14 cellular contexts compared by ENCODE assay signal in the genomic region with DNA sequence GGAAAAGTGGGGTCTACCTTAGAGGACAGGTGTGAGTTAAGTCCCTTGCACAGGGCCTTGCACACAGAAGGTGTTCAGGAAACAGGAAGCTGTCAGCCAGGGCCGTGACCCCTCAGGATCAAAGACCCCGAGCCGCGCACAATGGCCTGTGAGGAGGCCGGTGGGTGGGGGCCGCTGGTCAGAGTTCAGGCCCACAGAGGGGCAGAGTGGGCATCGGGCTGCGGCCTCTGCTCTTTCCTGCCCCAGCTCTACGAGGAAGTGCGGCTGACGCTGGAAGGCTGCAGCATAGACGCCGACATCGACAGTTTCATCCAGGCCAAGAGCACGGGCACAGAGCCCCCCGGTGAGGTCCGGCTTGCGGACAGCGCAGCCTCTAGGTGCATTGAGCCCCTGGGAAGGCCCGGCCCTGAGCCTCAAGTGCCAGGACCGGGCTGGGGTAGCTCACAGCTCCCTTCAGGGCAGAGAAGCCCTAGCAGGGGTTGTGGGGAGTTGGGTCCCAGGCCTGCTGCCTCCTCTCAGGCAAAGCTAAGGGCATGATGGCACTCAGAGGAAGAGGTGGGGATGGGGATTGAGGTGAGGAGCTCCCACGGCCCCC. TPM values are rescaled to one million over a fixed set of nuclear protein-coding genes. Genes with fewer than 3 reads are reported as not detected.
A peak's percentile ranks its signal among the peaks of the same experiment; 100 is the strongest.
DNase-seq lines count a peak whose midpoint lies in the region; ATAC-seq, FAIRE-seq and TF ChIP-seq lines count a peak whose summit lies in the region.
"Had no signal": no experiment of that assay in that cellular context is flagged by ENCODE, and none has a peak within 500 bp of the region (broad histone marks: within the 10 kb centered on the region; RNA-seq: fewer than 3 reads in every experiment).

No MANE protein-coding gene starts in this region.

- ATAC-seq in CD4-positive, alpha-beta T cell (ENCODE audit: poor library complexity) = no peak
- ATAC-seq in effector memory CD8-positive, alpha-beta T cell (replicated peaks) = no peak
- ATAC-seq in sciatic nerve = no peak
- ATAC-seq in HG02759 (IDR thresholded peaks at IDR 0.05; ENCODE audit: unreplicated experiment) = no peak

- peaks cover 64% of the 10 kb centered on the region for H3K36me3 Mint-ChIP-seq in CD4-positive, alpha-beta T cell (ENCODE audit: low read depth)
- peaks cover 48% of the 10 kb centered on the region for H3K36me3 Mint-ChIP-seq in effector memory CD8-positive, alpha-beta T cell (ENCODE audit: insufficient read depth)

- TF ChIP-seq POLR2A in NB4 (IDR thresholded peaks at IDR 0.05; ENCODE audit: extremely low read depth, insufficient read length) = no peak

- H3K9me3 Mint-ChIP-seq in CD4-positive, alpha-beta T cell = no peaks in the 10 kb centered on the region
- H3K9me3 Mint-ChIP-seq in effector memory CD8-positive, alpha-beta T cell = no peaks in the 10 kb centered on the region

- no peaks in the 10 kb centered on the region for H3K27me3 ChIP-seq in CD4-positive, alpha-beta T cell (ENCODE audit: control insufficient read depth, insufficient read depth, low read length)

- intact Hi-C loops in CD4-positive, alpha-beta T cell (cut with DNase I, micrococcal nuclease) = no loop called here
- intact Hi-C loops in sciatic nerve (cut with DNase I) = no loop called here

- CTCF ChIA-PET in CD4-positive, alpha-beta T cell (lab: Charles Lee) = interaction anchor here (1.2 to 1.4 kb wide), 3 partner anchors 9 to 55 kb away, joined by 3 to 6 read pairs (median 3); no protein-coding TSS in a partner anchor

- no peak for DNase-seq in CD4-positive, alpha-beta T cell
- peak; percentile 5 for DNase-seq in NB4 (ENCODE audit: low read depth)
- DNase-seq in effector memory CD8-positive, alpha-beta T cell = no peak
- peak; percentile 59 for DNase-seq in sciatic nerve (ENCODE audit: low spot score)
- DNase-seq in DMS 273 treated with DMSO at 0.1 percent for 48 hours (lab: John Stamatoyannopoulos, UW) = no peak
- no peak for DNase-seq in SHP77 (lab: John Stamatoyannopoulos, UW)
- no peak for DNase-seq in GM19239 (ENCODE audit: insufficient read length, low spot score)
- DNase-seq: NCI-H1105 treated with DMSO at 0.1 percent for 48 hours, NCI-H446 treated with DMSO at 0.1 percent for 48 hours, T1000 had no signal

- H3K4me3 ChIP-seq in NB4 (ENCODE audit: low read depth, low read length) = no peak overlapping the region
- H3K4me3 ChIP-seq: GM23248, psoas muscle had no signal

- H3K9me3 ChIP-seq in CD4-positive, alpha-beta T cell (ENCODE audit: control insufficient read depth, low read length) = no peaks in the 10 kb centered on the region
- H3K9me3 ChIP-seq: psoas muscle had no signal

- H3K4me1 Mint-ChIP-seq in CD4-positive, alpha-beta T cell (ENCODE audit: low read depth) = no peaks in the 10 kb centered on the region
- peaks cover 11 to 16% of the 10 kb centered on the region in 2 donors for H3K4me1 Mint-ChIP-seq in effector memory CD8-positive, alpha-beta T cell (ENCODE audit: low read depth in 2 of 2)

- POLR2A ChIA-PET in CD4-positive, alpha-beta T cell (lab: Charles Lee) = interaction anchor here (0.9 to 2.6 kb wide), 3 partner anchors 29 to 126 kb away, joined by 3 to 14 read pairs (median 4); partner anchors contain the start of genes PSTPIP1 and SCAPER

- H3K4me3 Mint-ChIP-seq in CD4-positive, alpha-beta T cell = no peak overlapping the region
- peak overlapping the region in 1 of 2 donors; percentile 40 for H3K4me3 Mint-ChIP-seq in effector memory CD8-positive, alpha-beta T cell

- TF ChIP-seq CTCF in CD4-positive, alpha-beta T cell (IDR thresholded peaks at IDR 0.05) = no peak
- TF ChIP-seq CTCF in NB4 (IDR thresholded peaks at IDR 0.05; ENCODE audit: low read depth, low read length) = no peak

- FAIRE-seq in GM19239 (lab: Jason Lieb, UNC) = no peak

- H3K27me3 Mint-ChIP-seq in CD4-positive, alpha-beta T cell = no peaks in the 10 kb centered on the region
- no peaks in the 10 kb centered on the region for H3K27me3 Mint-ChIP-seq in effector memory CD8-positive, alpha-beta T cell

- no peak overlapping the region for H3K27ac ChIP-seq in CD4-positive, alpha-beta T cell (ENCODE audit: low read depth, low read length)
- H3K27ac ChIP-seq: GM23248, psoas muscle had no signal

- peak overlapping the region; percentile 39 for H3K27ac Mint-ChIP-seq in CD4-positive, alpha-beta T cell
- peak overlapping the region; percentile 28 to 65 for H3K27ac Mint-ChIP-seq in effector memory CD8-positive, alpha-beta T cell

RNA-seq across cellular contexts. Expression of gene PSTPIP1, which starts 37.2 kb away (rescaled TPM):
- 10 to 100 TPM; 79.4 to 82.7 TPM for total RNA-seq in CD4-positive, alpha-beta T cell
- 17.7 TPM for total RNA-seq in sciatic nerve
- total RNA-seq: GM23248, temporal lobe had no signal

RNA-seq across cellular contexts. Expression of gene TSPAN3, which starts 38.8 kb away (rescaled TPM):
- total RNA-seq in CD4-positive, alpha-beta T cell = 10 to 100 TPM; 14.7 to 15.5 TPM
- total RNA-seq in sciatic nerve = 150 TPM

Comparison
In these comparisons a context has a peak if more than half of its experiments do, and no peak if none do; other contexts are left out.
1. DNase-seq: peak in NB4 (single experiment) and sciatic nerve (single experiment); none in CD4-positive, alpha-beta T cell (0 of 10), effector memory CD8-positive, alpha-beta T cell (0 of 3), DMS 273 treated with DMSO at 0.1 percent for 48 hours (single experiment), SHP77 (0 of 2) and GM19239 (single experiment).